1 cellular context compared by ENCODE assay signal in the genomic region with DNA sequence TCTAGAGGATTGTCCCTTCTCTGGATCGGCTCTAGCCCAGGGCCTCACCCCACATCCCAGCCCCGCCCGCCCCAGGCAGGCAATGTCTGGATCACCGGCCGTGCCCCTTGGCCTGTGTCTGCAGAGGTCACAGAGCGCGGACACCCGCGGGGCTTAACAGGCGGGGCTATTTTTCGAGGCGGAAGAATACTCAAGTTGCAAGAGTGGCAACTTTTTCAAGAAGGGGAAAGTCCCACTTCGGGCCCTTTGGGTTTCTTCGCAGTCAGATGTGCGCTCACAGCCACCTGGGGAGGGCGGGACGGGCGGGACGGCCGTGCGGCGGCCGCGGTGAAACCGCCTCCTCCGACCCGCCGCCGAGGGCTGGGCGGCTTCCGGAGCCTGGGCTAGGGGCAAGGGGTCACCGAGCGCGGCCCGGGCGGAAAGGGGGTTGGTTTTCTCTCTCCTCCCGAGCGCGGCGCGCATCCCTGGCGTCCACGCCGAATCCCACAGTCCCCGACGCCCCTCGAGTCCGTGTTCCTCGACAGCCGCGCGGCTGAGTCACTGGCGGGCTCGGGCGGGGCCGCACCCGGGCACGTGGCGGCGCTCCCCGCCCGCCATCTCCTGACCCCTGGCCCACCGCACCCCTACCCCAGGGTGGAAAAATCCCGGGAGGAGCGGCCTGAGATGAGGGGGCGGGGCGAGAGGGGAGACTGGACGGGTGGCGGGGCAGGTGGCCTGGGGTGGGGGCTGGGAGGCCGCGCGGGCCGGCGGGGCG.
TF ChIP-seq lines count a peak whose summit lies in the region.

No MANE protein-coding gene starts in this region.

TF ChIP-seq in HepG2, 621 proteins besides CTCF, POLR2A, EP300 and RAD21 (continued from another document and continues in another):
- 0 out of 2 replicates have a peak, but pooled peaks have one; percentile 9 for TF ChIP-seq ZNF33A (CRISPR knock-in tag; IDR thresholded peaks at IDR 0.05; ENCODE audit: borderline replicate concordance)
- no peak for TF ChIP-seq SAFB2 (CRISPR knock-in tag; IDR thresholded peaks at IDR 0.05; ENCODE audit: borderline replicate concordance, low read depth)
- TF ChIP-seq, protein P1, sequence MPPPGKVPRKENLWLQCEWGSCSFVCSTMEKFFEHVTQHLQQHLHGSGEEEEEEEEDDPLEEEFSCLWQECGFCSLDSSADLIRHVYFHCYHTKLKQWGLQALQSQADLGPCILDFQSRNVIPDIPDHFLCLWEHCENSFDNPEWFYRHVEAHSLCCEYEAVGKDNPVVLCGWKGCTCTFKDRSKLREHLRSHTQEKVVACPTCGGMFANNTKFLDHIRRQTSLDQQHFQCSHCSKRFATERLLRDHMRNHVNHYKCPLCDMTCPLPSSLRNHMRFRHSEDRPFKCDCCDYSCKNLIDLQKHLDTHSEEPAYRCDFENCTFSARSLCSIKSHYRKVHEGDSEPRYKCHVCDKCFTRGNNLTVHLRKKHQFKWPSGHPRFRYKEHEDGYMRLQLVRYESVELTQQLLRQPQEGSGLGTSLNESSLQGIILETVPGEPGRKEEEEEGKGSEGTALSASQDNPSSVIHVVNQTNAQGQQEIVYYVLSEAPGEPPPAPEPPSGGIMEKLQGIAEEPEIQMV (CRISPR knock-in tag; IDR thresholded peaks at IDR 0.05; ENCODE audit: low read depth): no peak; the same call in 1 of the 2 replicates
- no peak for TF ChIP-seq AGO1 (IDR thresholded peaks at IDR 0.05; ENCODE audit: low read depth, low read length, poor library complexity, severe bottlenecking)
- peak; percentile 74; the same call in 1 of the 2 replicates for TF ChIP-seq DMAP1 (CRISPR knock-in tag; IDR thresholded peaks at IDR 0.05)
- no peak for TF ChIP-seq FLYWCH1 (CRISPR knock-in tag; IDR thresholded peaks at IDR 0.05)
- 0 out of 2 replicates have a peak, but pooled peaks have one; percentile 18 for TF ChIP-seq NCOR1 (IDR thresholded peaks at IDR 0.05; ENCODE audit: borderline replicate concordance, low read length)
- TF ChIP-seq, protein P2, sequence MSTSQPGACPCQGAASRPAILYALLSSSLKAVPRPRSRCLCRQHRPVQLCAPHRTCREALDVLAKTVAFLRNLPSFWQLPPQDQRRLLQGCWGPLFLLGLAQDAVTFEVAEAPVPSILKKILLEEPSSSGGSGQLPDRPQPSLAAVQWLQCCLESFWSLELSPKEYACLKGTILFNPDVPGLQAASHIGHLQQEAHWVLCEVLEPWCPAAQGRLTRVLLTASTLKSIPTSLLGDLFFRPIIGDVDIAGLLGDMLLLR (CRISPR knock-in tag; IDR thresholded peaks at IDR 0.05): no peak
- TF ChIP-seq JUN (CRISPR knock-in tag; IDR thresholded peaks at IDR 0.05): no peak; the same call in 1 of the 2 replicates
- TF ChIP-seq, protein P3, sequence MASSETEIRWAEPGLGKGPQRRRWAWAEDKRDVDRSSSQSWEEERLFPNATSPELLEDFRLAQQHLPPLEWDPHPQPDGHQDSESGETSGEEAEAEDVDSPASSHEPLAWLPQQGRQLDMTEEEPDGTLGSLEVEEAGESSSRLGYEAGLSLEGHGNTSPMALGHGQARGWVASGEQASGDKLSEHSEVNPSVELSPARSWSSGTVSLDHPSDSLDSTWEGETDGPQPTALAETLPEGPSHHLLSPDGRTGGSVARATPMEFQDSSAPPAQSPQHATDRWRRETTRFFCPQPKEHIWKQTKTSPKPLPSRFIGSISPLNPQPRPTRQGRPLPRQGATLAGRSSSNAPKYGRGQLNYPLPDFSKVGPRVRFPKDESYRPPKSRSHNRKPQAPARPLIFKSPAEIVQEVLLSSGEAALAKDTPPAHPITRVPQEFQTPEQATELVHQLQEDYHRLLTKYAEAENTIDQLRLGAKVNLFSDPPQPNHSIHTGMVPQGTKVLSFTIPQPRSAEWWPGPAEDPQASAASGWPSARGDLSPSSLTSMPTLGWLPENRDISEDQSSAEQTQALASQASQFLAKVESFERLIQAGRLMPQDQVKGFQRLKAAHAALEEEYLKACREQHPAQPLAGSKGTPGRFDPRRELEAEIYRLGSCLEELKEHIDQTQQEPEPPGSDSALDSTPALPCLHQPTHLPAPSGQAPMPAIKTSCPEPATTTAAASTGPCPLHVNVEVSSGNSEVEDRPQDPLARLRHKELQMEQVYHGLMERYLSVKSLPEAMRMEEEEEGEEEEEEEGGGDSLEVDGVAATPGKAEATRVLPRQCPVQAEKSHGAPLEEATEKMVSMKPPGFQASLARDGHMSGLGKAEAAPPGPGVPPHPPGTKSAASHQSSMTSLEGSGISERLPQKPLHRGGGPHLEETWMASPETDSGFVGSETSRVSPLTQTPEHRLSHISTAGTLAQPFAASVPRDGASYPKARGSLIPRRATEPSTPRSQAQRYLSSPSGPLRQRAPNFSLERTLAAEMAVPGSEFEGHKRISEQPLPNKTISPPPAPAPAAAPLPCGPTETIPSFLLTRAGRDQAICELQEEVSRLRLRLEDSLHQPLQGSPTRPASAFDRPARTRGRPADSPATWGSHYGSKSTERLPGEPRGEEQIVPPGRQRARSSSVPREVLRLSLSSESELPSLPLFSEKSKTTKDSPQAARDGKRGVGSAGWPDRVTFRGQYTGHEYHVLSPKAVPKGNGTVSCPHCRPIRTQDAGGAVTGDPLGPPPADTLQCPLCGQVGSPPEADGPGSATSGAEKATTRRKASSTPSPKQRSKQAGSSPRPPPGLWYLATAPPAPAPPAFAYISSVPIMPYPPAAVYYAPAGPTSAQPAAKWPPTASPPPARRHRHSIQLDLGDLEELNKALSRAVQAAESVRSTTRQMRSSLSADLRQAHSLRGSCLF (CRISPR knock-in tag; IDR thresholded peaks at IDR 0.05; ENCODE audit: borderline replicate concordance): no peak
- TF ChIP-seq GATAD1 (CRISPR knock-in tag; IDR thresholded peaks at IDR 0.05): 0 out of 2 replicates have a peak, but pooled peaks have one; percentile 43
- no peak for TF ChIP-seq ZNF354B (CRISPR knock-in tag; IDR thresholded peaks at IDR 0.05)
- TF ChIP-seq, protein P4, sequence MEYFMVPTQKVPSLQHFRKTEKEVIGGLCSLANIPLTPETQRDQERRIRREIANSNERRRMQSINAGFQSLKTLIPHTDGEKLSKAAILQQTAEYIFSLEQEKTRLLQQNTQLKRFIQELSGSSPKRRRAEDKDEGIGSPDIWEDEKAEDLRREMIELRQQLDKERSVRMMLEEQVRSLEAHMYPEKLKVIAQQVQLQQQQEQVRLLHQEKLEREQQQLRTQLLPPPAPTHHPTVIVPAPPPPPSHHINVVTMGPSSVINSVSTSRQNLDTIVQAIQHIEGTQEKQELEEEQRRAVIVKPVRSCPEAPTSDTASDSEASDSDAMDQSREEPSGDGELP (IDR thresholded peaks at IDR 0.05; ENCODE audit: borderline replicate concordance, low read depth): no peak; the same call in 1 of the 2 replicates
- no peak for TF ChIP-seq SP140L (CRISPR knock-in tag; IDR thresholded peaks at IDR 0.05; ENCODE audit: borderline replicate concordance)
- no peak for TF ChIP-seq MED13 (CRISPR knock-in tag; IDR thresholded peaks at IDR 0.05)
- TF ChIP-seq, protein P5, sequence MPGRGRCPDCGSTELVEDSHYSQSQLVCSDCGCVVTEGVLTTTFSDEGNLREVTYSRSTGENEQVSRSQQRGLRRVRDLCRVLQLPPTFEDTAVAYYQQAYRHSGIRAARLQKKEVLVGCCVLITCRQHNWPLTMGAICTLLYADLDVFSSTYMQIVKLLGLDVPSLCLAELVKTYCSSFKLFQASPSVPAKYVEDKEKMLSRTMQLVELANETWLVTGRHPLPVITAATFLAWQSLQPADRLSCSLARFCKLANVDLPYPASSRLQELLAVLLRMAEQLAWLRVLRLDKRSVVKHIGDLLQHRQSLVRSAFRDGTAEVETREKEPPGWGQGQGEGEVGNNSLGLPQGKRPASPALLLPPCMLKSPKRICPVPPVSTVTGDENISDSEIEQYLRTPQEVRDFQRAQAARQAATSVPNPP (CRISPR knock-in tag; IDR thresholded peaks at IDR 0.05): no peak
- TF ChIP-seq, protein P6, sequence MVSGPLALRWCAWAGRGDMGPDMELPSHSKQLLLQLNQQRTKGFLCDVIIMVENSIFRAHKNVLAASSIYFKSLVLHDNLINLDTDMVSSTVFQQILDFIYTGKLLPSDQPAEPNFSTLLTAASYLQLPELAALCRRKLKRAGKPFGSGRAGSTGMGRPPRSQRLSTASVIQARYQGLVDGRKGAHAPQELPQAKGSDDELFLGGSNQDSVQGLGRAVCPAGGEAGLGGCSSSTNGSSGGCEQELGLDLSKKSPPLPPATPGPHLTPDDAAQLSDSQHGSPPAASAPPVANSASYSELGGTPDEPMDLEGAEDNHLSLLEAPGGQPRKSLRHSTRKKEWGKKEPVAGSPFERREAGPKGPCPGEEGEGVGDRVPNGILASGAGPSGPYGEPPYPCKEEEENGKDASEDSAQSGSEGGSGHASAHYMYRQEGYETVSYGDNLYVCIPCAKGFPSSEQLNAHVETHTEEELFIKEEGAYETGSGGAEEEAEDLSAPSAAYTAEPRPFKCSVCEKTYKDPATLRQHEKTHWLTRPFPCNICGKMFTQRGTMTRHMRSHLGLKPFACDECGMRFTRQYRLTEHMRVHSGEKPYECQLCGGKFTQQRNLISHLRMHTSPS (CRISPR knock-in tag; IDR thresholded peaks at IDR 0.05; ENCODE audit: low read depth): no peak
- no peak for TF ChIP-seq ZNF484 (CRISPR knock-in tag; IDR thresholded peaks at IDR 0.05; ENCODE audit: borderline replicate concordance, low read depth)
- TF ChIP-seq, protein P7, sequence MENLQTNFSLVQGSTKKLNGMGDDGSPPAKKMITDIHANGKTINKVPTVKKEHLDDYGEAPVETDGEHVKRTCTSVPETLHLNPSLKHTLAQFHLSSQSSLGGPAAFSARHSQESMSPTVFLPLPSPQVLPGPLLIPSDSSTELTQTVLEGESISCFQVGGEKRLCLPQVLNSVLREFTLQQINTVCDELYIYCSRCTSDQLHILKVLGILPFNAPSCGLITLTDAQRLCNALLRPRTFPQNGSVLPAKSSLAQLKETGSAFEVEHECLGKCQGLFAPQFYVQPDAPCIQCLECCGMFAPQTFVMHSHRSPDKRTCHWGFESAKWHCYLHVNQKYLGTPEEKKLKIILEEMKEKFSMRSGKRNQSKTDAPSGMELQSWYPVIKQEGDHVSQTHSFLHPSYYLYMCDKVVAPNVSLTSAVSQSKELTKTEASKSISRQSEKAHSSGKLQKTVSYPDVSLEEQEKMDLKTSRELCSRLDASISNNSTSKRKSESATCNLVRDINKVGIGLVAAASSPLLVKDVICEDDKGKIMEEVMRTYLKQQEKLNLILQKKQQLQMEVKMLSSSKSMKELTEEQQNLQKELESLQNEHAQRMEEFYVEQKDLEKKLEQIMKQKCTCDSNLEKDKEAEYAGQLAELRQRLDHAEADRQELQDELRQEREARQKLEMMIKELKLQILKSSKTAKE (CRISPR knock-in tag; IDR thresholded peaks at IDR 0.05; ENCODE audit: borderline replicate concordance): peak; percentile 90
- TF ChIP-seq ZNF44 (CRISPR knock-in tag; IDR thresholded peaks at IDR 0.05): no peak
- peak; percentile 84 for TF ChIP-seq SKI (IDR thresholded peaks at IDR 0.05; ENCODE audit: partially characterized antibody)
- peak; percentile 58; the same call in 1 of the 2 replicates for TF ChIP-seq MTA1 (CRISPR knock-in tag; IDR thresholded peaks at IDR 0.05; ENCODE audit: borderline replicate concordance)
- TF ChIP-seq ZNF644 (CRISPR knock-in tag; IDR thresholded peaks at IDR 0.05; ENCODE audit: low read depth): no peak
- TF ChIP-seq U2AF2 (IDR thresholded peaks at IDR 0.05; ENCODE audit: low read depth, low read length): no peak
- TF ChIP-seq ZMAT3 (CRISPR knock-in tag; conservative IDR thresholded peaks at IDR 0.05): peak; percentile 75; the same call in 1 of the 2 replicates
- TF ChIP-seq ZNF446 (CRISPR knock-in tag; IDR thresholded peaks at IDR 0.05): peak; percentile 28; the same call in 1 of the 2 replicates
- no peak for TF ChIP-seq KLF11 (CRISPR knock-in tag; IDR thresholded peaks at IDR 0.05)
- no peak for TF ChIP-seq ZNF326 (CRISPR knock-in tag; IDR thresholded peaks at IDR 0.05; ENCODE audit: borderline replicate concordance)
- TF ChIP-seq, protein P8, sequence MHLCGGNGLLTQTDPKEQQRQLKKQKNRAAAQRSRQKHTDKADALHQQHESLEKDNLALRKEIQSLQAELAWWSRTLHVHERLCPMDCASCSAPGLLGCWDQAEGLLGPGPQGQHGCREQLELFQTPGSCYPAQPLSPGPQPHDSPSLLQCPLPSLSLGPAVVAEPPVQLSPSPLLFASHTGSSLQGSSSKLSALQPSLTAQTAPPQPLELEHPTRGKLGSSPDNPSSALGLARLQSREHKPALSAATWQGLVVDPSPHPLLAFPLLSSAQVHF (CRISPR knock-in tag; IDR thresholded peaks at IDR 0.05): 0 out of 2 replicates have a peak, but pooled peaks have one; percentile 50
- TF ChIP-seq ZNF331 (CRISPR knock-in tag; IDR thresholded peaks at IDR 0.05): no peak
- TF ChIP-seq, protein P9, sequence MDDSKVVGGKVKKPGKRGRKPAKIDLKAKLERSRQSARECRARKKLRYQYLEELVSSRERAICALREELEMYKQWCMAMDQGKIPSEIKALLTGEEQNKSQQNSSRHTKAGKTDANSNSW (CRISPR knock-in tag; IDR thresholded peaks at IDR 0.05; ENCODE audit: borderline replicate concordance): no peak
- TF ChIP-seq ZFY (CRISPR knock-in tag; IDR thresholded peaks at IDR 0.05): peak; percentile 59
- TF ChIP-seq, protein P10, sequence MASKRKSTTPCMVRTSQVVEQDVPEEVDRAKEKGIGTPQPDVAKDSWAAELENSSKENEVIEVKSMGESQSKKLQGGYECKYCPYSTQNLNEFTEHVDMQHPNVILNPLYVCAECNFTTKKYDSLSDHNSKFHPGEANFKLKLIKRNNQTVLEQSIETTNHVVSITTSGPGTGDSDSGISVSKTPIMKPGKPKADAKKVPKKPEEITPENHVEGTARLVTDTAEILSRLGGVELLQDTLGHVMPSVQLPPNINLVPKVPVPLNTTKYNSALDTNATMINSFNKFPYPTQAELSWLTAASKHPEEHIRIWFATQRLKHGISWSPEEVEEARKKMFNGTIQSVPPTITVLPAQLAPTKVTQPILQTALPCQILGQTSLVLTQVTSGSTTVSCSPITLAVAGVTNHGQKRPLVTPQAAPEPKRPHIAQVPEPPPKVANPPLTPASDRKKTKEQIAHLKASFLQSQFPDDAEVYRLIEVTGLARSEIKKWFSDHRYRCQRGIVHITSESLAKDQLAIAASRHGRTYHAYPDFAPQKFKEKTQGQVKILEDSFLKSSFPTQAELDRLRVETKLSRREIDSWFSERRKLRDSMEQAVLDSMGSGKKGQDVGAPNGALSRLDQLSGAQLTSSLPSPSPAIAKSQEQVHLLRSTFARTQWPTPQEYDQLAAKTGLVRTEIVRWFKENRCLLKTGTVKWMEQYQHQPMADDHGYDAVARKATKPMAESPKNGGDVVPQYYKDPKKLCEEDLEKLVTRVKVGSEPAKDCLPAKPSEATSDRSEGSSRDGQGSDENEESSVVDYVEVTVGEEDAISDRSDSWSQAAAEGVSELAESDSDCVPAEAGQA (IDR thresholded peaks at IDR 0.05; ENCODE audit: low read depth): no peak
- TF ChIP-seq, protein P10 (CRISPR knock-in tag; IDR thresholded peaks at IDR 0.05; ENCODE audit: borderline replicate concordance): no peak
- no peak for TF ChIP-seq IRX3 (CRISPR knock-in tag; IDR thresholded peaks at IDR 0.05; ENCODE audit: borderline replicate concordance, low read depth)
